Comparison of ENCODE assay signal across 9 cellular contexts in genomic region chr17:72121164-72122001, GRCh38. TPM values are rescaled to one million over a fixed set of nuclear protein-coding genes. Genes with fewer than 3 reads are reported as not detected.
DNase-seq lines count a peak whose midpoint lies in the region; ATAC-seq and TF ChIP-seq lines count a peak whose summit lies in the region.
"Had no signal": no experiment of that assay in that cellular context is flagged by ENCODE, and none has a peak within 500 bp of the region (broad histone marks: within the 10 kb centered on the region; RNA-seq: fewer than 3 reads in every experiment).

No MANE protein-coding gene starts in this region.

- H3K4me3 ChIP-seq in adipocyte (ENCODE audit: low read length): peak overlapping the region; percentile 92
- H3K4me3 ChIP-seq in iPS-15b (ENCODE audit: low read depth, low read length): peak overlapping the region; percentile 82
- peak overlapping the region; percentile 34 to 69 (median 56) for H3K4me3 ChIP-seq in skin epidermis

- H3K36me3 ChIP-seq in adipocyte (ENCODE audit: control insufficient read depth, insufficient read depth, low read length, severe bottlenecking) (peaks cover 8% of the 10 kb centered on the region), iPS-15b (ENCODE audit: control insufficient read depth, insufficient read depth, low read length) (peaks cover 5% of the 10 kb centered on the region)

- H3K9ac ChIP-seq in adipocyte (ENCODE audit: low read length) (peak overlapping the region; percentile 90), iPS-15b (ENCODE audit: low read depth, low read length) (no peak overlapping the region)

- peak overlapping the region in 20 of 21 experiments; percentile 8 to 89 (median 74) for H3K27ac ChIP-seq in skin epidermis

- DNase-seq in 8988T (peak; percentile 65), adipocyte (ENCODE audit: low read depth) (peak; percentile 76), mucosa of gallbladder (ENCODE audit: low spot score) (no peak)

- H3K27me3 ChIP-seq in adipocyte (replicated peaks; ENCODE audit: control insufficient read depth, insufficient read depth, low read length) (peaks cover 21% of the 10 kb centered on the region), iPS-15b (ENCODE audit: control insufficient read depth, insufficient read depth, low read length) (peaks cover 61% of the 10 kb centered on the region)

- ATAC-seq in GM18505 (IDR thresholded peaks at IDR 0.05; ENCODE audit: unreplicated experiment) (peak; percentile 16), HG03342 (IDR thresholded peaks at IDR 0.05; ENCODE audit: unreplicated experiment) (peak; percentile 4), HG03520 (IDR thresholded peaks at IDR 0.05; ENCODE audit: unreplicated experiment) (no peak)

- H3K9me3 ChIP-seq in adipocyte (ENCODE audit: control insufficient read depth, low read length): no peaks in the 10 kb centered on the region
- H3K9me3 ChIP-seq in iPS-15b (ENCODE audit: control insufficient read depth, insufficient read depth, low read length): no peaks in the 10 kb centered on the region

- H3K4me1 ChIP-seq in adipocyte (ENCODE audit: control insufficient read depth, insufficient read depth, low read length) (peaks cover 37% of the 10 kb centered on the region), iPS-15b (ENCODE audit: control insufficient read depth, insufficient read depth, low read length) (peaks cover 17% of the 10 kb centered on the region)

- no peak for TF ChIP-seq POLR2A in GM18505 (IDR thresholded peaks at IDR 0.05; ENCODE audit: borderline replicate concordance, extremely low read depth, insufficient read depth, insufficient read length)

RNA-seq across cellular contexts. Expression of gene SOX9, which starts 0.6 kb away (rescaled TPM):
- total RNA-seq in mucosa of gallbladder: 67.0 TPM
- total RNA-seq: lung microvascular endothelial cell had no signal
